8 cellular contexts compared by ENCODE assay signal in genomic region chr6:118650500-118651281, GRCh38. TPM values are rescaled to one million over a fixed set of nuclear protein-coding genes. Genes with fewer than 3 reads are reported as not detected.
DNase-seq lines count a peak whose midpoint lies in the region; ATAC-seq and TF ChIP-seq lines count a peak whose summit lies in the region.

No MANE protein-coding gene starts in this region.

- H3K9me3 ChIP-seq in CD8-positive, alpha-beta memory T cell (ENCODE audit: low read length): no peaks in the 10 kb centered on the region
- H3K9me3 ChIP-seq in heart right ventricle: no peaks in the 10 kb centered on the region

- H3K27ac ChIP-seq in CD8-positive, alpha-beta memory T cell (ENCODE audit: low read depth, low read length): peak overlapping the region; percentile 82
- peak overlapping the region; percentile 89 to 99 (median 97) for H3K27ac ChIP-seq in heart right ventricle

- peak overlapping the region; percentile 69 for H3K4me3 ChIP-seq in CD8-positive, alpha-beta memory T cell (ENCODE audit: low read length)
- H3K4me3 ChIP-seq in heart right ventricle: peak overlapping the region; percentile 71 to 98 (median 91)

- no peaks in the 10 kb centered on the region for H3K36me3 ChIP-seq in CD8-positive, alpha-beta memory T cell (ENCODE audit: insufficient read depth, low read length)
- H3K36me3 ChIP-seq in heart right ventricle: no peaks in the 10 kb centered on the region

- H3K4me1 Mint-ChIP-seq in CD8-positive, alpha-beta memory T cell: peaks cover 38 to 48% (median 47%) of the 10 kb centered on the region in 3 donors
- H3K4me1 Mint-ChIP-seq in activated naive CD8-positive, alpha-beta T cell treated with anti-CD3 and anti-CD28 coated beads, Interleukin-2, amount 10 ng/mL, durations not matched to agents 7 days and 5 days: peaks cover 29% of the 10 kb centered on the region

- peaks cover 27% of the 10 kb centered on the region for H3K4me1 ChIP-seq in CD8-positive, alpha-beta memory T cell (ENCODE audit: insufficient read depth, low read length)
- peaks cover 0 to 32% (median 21%) of the 10 kb centered on the region in 9 donors for H3K4me1 ChIP-seq in heart right ventricle

- intact Hi-C loops in heart right ventricle (cut with DNase I): loop anchor here in 9 of 10 donors (5.0 to 10.0 kb wide), 4 partner anchors 54 to 127 kb away; no protein-coding TSS in a partner anchor
- intact Hi-C loops in posterior cingulate gyrus (cut with DNase I): loop anchor here (2.0 to 10.0 kb wide), 3 partner anchors 57 to 244 kb away; partner anchors contain the start of gene ASF1A

- CTCF ChIA-PET in CD8-positive, alpha-beta memory T cell (lab: Charles Lee): interaction anchor here (0.6 to 2.7 kb wide), 15 partner anchors 12 to 243 kb away, joined by 3 to 6 read pairs (median 4); partner anchors contain the start of gene ASF1A

- TF ChIP-seq CTCF in heart right ventricle (IDR thresholded peaks at IDR 0.05): peak in 4 of 9 donors; percentile 9 to 34 (median 28)

- H3K36me3 Mint-ChIP-seq in CD8-positive, alpha-beta memory T cell: peaks cover 0 to 8% (median 3%) of the 10 kb centered on the region in 3 donors
- peaks cover 20% of the 10 kb centered on the region for H3K36me3 Mint-ChIP-seq in activated naive CD8-positive, alpha-beta T cell treated with anti-CD3 and anti-CD28 coated beads, Interleukin-2, amount 10 ng/mL, durations not matched to agents 7 days and 5 days

- H3K27me3 Mint-ChIP-seq in CD8-positive, alpha-beta memory T cell: peaks cover 0 to 2% of the 10 kb centered on the region in 2 donors
- no peaks in the 10 kb centered on the region for H3K27me3 Mint-ChIP-seq in activated naive CD8-positive, alpha-beta T cell treated with anti-CD3 and anti-CD28 coated beads, Interleukin-2, amount 10 ng/mL, durations not matched to agents 7 days and 5 days

- H3K4me3 Mint-ChIP-seq in CD8-positive, alpha-beta memory T cell: peak overlapping the region; percentile 85 to 98 (median 97)
- H3K4me3 Mint-ChIP-seq in activated naive CD8-positive, alpha-beta T cell treated with anti-CD3 and anti-CD28 coated beads, Interleukin-2, amount 10 ng/mL, durations not matched to agents 7 days and 5 days: peak overlapping the region; percentile 85

- H3K27me3 ChIP-seq in CD8-positive, alpha-beta memory T cell (ENCODE audit: insufficient read depth, low read length, poor library complexity, severe bottlenecking): no peaks in the 10 kb centered on the region
- no peaks in the 10 kb centered on the region for H3K27me3 ChIP-seq in heart right ventricle

- no peaks in the 10 kb centered on the region for H3K9me3 Mint-ChIP-seq in CD8-positive, alpha-beta memory T cell
- no peaks in the 10 kb centered on the region for H3K9me3 Mint-ChIP-seq in activated naive CD8-positive, alpha-beta T cell treated with anti-CD3 and anti-CD28 coated beads, Interleukin-2, amount 10 ng/mL, durations not matched to agents 7 days and 5 days

- ATAC-seq in GM19328 (IDR thresholded peaks at IDR 0.05; ENCODE audit: unreplicated experiment) (peak; percentile 43), HG03378 (IDR thresholded peaks at IDR 0.05; ENCODE audit: unreplicated experiment) (peak; percentile 36), heart right ventricle (peak; percentile 49 to 83 (median 60))
- ATAC-seq in activated naive CD8-positive, alpha-beta T cell treated with anti-CD3 and anti-CD28 coated beads, Interleukin-2, amount 10 ng/mL, durations not matched to agents 7 days and 5 days (ENCODE audit: low read depth): peak; percentile 38

- POLR2A ChIA-PET in CD8-positive, alpha-beta memory T cell (lab: Charles Lee): interaction anchor here (0.6 to 1.6 kb wide), 13 partner anchors 9 to 1959 kb away, joined by 3 to 28 read pairs (median 4); partner anchors contain the start of genes ASF1A and MCM9
- POLR2A ChIA-PET in activated naive CD8-positive, alpha-beta T cell treated with anti-CD3 and anti-CD28 coated beads, Interleukin-2, amount 10 ng/mL, durations not matched to agents 7 days and 5 days (lab: Charles Lee): interaction anchor here (0.6 to 2.0 kb wide), 17 partner anchors 9 to 321 kb away, joined by 3 to 30 read pairs (median 3); no protein-coding TSS in a partner anchor

- 0% methylated on average over 77 to 88 of the region's 88 CpGs for WGBS in heart right ventricle, 2 donors

- peak; percentile 42 to 62 (median 50) for DNase-seq in CD8-positive, alpha-beta memory T cell
- DNase-seq in SHP77 treated with DMSO at 0.1 percent for 48 hours (lab: John Stamatoyannopoulos, UW) (peak; percentile 9), heart right ventricle (peak; percentile 33 to 53), posterior cingulate gyrus (peak; percentile 22 to 90 (median 42)), NCI-H2107 (lab: John Stamatoyannopoulos, UW) (no peak)
- DNase-seq in activated naive CD8-positive, alpha-beta T cell treated with anti-CD3 and anti-CD28 coated beads, Interleukin-2, amount 10 ng/mL, durations not matched to agents 7 days and 5 days: peak; percentile 74

- peak overlapping the region; percentile 79 to 96 (median 86) for H3K27ac Mint-ChIP-seq in CD8-positive, alpha-beta memory T cell
- peak overlapping the region; percentile 86 for H3K27ac Mint-ChIP-seq in activated naive CD8-positive, alpha-beta T cell treated with anti-CD3 and anti-CD28 coated beads, Interleukin-2, amount 10 ng/mL, durations not matched to agents 7 days and 5 days

RNA-seq across cellular contexts. Expression of gene CEP85L, which starts 0.7 kb away (rescaled TPM):
- 10 to 100 TPM; 28.4 to 29.1 TPM for total RNA-seq in CD8-positive, alpha-beta memory T cell
- 32.1 TPM for polyA plus RNA-seq in CD8-positive, alpha-beta memory T cell
- 10 to 100 TPM; 48.9 to 53.1 TPM for total RNA-seq in activated naive CD8-positive, alpha-beta T cell treated with anti-CD3 and anti-CD28 coated beads, Interleukin-2, amount 10 ng/mL, durations not matched to agents 7 days and 5 days
- 10 to 100 TPM in 3 of 10 donors, 1 to 10 TPM in 7; 5.4 to 19.2 (median 8.1) TPM for total RNA-seq in heart right ventricle
- 10 to 100 TPM in 1 of 2 donors, 1 to 10 TPM in 1; 1.0 to 11.0 TPM for polyA plus RNA-seq in heart right ventricle
